Comparison of ENCODE assay signal across 1 cellular context in the genomic region with DNA sequence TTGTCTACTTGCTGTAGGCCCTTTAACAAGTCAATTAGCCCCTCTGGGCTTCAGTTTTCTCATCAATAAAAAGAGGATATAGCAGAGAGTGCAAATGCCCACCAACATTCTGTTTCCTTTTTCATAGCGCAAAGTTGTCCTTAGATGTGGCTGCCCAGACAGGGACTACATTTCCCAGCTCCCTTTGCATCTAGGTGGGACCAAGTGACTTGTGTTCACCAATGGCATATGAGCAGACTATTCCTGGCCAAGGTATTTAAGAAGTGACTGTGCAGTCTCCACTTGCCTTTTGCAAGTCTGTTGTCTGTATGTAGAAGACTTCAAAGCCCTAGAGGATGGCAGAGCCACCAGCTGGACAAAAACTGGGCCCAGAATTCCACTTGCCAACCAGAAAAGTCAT.
TF ChIP-seq lines count a peak whose summit lies in the region.

No MANE protein-coding gene starts in this region.

TF ChIP-seq in endothelial cell of umbilical vein, 7 proteins besides CTCF, POLR2A, EP300 and RAD21 (continued from another document):
- TF ChIP-seq EZH2 (IDR thresholded peaks at IDR 0.05; ENCODE audit: borderline replicate concordance, low read depth, low read length, severe bottlenecking) = no peak
